1 cellular context compared by ENCODE assay signal in genomic region chr16:20805684-20806167, GRCh38.
TF ChIP-seq lines count a peak whose summit lies in the region.
"Not testable (repeated sequence)": the region's sequence is repeated elsewhere in the genome, so short reads cannot be mapped to it uniquely, and the experiment has no call there.

No MANE protein-coding gene starts in this region.

TF ChIP-seq in HepG2, 621 proteins besides CTCF, POLR2A, EP300 and RAD21 (continues in another document):
- peak; percentile 83; the same call in 1 of the 2 replicates for TF ChIP-seq MAF1 (CRISPR knock-in tag; IDR thresholded peaks at IDR 0.05; ENCODE audit: borderline replicate concordance)
- 0 out of 2 replicates have a peak, but pooled peaks have one; percentile 72 for TF ChIP-seq ZC3H4 (CRISPR knock-in tag; IDR thresholded peaks at IDR 0.05; ENCODE audit: borderline replicate concordance)
- TF ChIP-seq, protein P1, sequence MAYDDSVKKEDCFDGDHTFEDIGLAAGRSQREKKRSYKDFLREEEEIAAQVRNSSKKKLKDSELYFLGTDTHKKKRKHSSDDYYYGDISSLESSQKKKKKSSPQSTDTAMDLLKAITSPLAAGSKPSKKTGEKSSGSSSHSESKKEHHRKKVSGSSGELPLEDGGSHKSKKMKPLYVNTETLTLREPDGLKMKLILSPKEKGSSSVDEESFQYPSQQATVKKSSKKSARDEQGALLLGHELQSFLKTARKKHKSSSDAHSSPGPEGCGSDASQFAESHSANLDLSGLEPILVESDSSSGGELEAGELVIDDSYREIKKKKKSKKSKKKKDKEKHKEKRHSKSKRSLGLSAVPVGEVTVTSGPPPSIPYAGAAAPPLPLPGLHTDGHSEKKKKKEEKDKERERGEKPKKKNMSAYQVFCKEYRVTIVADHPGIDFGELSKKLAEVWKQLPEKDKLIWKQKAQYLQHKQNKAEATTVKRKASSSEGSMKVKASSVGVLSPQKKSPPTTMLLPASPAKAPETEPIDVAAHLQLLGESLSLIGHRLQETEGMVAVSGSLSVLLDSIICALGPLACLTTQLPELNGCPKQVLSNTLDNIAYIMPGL (CRISPR knock-in tag; IDR thresholded peaks at IDR 0.05; ENCODE audit: borderline replicate concordance in 1 of 2, low read depth in 1 of 2), result peak in 1 of 2 experiments; percentile 39; a peak in 1 of 4 replicates
- 0 out of 2 replicates have a peak, but pooled peaks have one; percentile 31 for TF ChIP-seq PLSCR1 (CRISPR knock-in tag; IDR thresholded peaks at IDR 0.05; ENCODE audit: borderline replicate concordance)
- TF ChIP-seq GFI1 (CRISPR knock-in tag; IDR thresholded peaks at IDR 0.05; ENCODE audit: borderline replicate concordance), result 0 out of 2 replicates have a peak, but pooled peaks have one; percentile 0
- TF ChIP-seq ZNF142 (CRISPR knock-in tag; IDR thresholded peaks at IDR 0.05), result peak; percentile 10; the same call in 1 of the 2 replicates
- TF ChIP-seq, protein P2, sequence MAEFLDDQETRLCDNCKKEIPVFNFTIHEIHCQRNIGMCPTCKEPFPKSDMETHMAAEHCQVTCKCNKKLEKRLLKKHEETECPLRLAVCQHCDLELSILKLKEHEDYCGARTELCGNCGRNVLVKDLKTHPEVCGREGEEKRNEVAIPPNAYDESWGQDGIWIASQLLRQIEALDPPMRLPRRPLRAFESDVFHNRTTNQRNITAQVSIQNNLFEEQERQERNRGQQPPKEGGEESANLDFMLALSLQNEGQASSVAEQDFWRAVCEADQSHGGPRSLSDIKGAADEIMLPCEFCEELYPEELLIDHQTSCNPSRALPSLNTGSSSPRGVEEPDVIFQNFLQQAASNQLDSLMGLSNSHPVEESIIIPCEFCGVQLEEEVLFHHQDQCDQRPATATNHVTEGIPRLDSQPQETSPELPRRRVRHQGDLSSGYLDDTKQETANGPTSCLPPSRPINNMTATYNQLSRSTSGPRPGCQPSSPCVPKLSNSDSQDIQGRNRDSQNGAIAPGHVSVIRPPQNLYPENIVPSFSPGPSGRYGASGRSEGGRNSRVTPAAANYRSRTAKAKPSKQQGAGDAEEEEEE (CRISPR knock-in tag; IDR thresholded peaks at IDR 0.05; ENCODE audit: borderline replicate concordance), result 0 out of 2 replicates have a peak, but pooled peaks have one; percentile 6
- 0 out of 2 replicates have a peak, but pooled peaks have one; percentile 78 for TF ChIP-seq NKX3-1 (CRISPR knock-in tag; IDR thresholded peaks at IDR 0.05)
- TF ChIP-seq, protein P3, sequence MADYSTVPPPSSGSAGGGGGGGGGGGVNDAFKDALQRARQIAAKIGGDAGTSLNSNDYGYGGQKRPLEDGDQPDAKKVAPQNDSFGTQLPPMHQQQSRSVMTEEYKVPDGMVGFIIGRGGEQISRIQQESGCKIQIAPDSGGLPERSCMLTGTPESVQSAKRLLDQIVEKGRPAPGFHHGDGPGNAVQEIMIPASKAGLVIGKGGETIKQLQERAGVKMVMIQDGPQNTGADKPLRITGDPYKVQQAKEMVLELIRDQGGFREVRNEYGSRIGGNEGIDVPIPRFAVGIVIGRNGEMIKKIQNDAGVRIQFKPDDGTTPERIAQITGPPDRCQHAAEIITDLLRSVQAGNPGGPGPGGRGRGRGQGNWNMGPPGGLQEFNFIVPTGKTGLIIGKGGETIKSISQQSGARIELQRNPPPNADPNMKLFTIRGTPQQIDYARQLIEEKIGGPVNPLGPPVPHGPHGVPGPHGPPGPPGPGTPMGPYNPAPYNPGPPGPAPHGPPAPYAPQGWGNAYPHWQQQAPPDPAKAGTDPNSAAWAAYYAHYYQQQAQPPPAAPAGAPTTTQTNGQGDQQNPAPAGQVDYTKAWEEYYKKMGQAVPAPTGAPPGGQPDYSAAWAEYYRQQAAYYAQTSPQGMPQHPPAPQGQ (CRISPR knock-in tag; IDR thresholded peaks at IDR 0.05; ENCODE audit: borderline replicate concordance), result peak; percentile 55; the same call in 1 of the 2 replicates
- TF ChIP-seq ZNF251 (CRISPR knock-in tag; IDR thresholded peaks at IDR 0.05), result peak; percentile 84; the same call in 1 of the 2 replicates
- TF ChIP-seq RFXAP (CRISPR knock-in tag; IDR thresholded peaks at IDR 0.05; ENCODE audit: borderline replicate concordance), result 0 out of 2 replicates have a peak, but pooled peaks have one; percentile 8
- 0 out of 2 replicates have a peak, but pooled peaks have one; percentile 6 for TF ChIP-seq SKIL (CRISPR knock-in tag; IDR thresholded peaks at IDR 0.05; ENCODE audit: borderline replicate concordance)
- peak; percentile 28; the same call in 1 of the 2 replicates for TF ChIP-seq ZNF432 (CRISPR knock-in tag; IDR thresholded peaks at IDR 0.05; ENCODE audit: borderline replicate concordance)
- TF ChIP-seq, protein P4, sequence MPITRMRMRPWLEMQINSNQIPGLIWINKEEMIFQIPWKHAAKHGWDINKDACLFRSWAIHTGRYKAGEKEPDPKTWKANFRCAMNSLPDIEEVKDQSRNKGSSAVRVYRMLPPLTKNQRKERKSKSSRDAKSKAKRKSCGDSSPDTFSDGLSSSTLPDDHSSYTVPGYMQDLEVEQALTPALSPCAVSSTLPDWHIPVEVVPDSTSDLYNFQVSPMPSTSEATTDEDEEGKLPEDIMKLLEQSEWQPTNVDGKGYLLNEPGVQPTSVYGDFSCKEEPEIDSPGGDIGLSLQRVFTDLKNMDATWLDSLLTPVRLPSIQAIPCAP (CRISPR knock-in tag; IDR thresholded peaks at IDR 0.05; ENCODE audit: low read depth), result peak; percentile 61; the same call in 1 of the 2 replicates
- TF ChIP-seq, protein P5, sequence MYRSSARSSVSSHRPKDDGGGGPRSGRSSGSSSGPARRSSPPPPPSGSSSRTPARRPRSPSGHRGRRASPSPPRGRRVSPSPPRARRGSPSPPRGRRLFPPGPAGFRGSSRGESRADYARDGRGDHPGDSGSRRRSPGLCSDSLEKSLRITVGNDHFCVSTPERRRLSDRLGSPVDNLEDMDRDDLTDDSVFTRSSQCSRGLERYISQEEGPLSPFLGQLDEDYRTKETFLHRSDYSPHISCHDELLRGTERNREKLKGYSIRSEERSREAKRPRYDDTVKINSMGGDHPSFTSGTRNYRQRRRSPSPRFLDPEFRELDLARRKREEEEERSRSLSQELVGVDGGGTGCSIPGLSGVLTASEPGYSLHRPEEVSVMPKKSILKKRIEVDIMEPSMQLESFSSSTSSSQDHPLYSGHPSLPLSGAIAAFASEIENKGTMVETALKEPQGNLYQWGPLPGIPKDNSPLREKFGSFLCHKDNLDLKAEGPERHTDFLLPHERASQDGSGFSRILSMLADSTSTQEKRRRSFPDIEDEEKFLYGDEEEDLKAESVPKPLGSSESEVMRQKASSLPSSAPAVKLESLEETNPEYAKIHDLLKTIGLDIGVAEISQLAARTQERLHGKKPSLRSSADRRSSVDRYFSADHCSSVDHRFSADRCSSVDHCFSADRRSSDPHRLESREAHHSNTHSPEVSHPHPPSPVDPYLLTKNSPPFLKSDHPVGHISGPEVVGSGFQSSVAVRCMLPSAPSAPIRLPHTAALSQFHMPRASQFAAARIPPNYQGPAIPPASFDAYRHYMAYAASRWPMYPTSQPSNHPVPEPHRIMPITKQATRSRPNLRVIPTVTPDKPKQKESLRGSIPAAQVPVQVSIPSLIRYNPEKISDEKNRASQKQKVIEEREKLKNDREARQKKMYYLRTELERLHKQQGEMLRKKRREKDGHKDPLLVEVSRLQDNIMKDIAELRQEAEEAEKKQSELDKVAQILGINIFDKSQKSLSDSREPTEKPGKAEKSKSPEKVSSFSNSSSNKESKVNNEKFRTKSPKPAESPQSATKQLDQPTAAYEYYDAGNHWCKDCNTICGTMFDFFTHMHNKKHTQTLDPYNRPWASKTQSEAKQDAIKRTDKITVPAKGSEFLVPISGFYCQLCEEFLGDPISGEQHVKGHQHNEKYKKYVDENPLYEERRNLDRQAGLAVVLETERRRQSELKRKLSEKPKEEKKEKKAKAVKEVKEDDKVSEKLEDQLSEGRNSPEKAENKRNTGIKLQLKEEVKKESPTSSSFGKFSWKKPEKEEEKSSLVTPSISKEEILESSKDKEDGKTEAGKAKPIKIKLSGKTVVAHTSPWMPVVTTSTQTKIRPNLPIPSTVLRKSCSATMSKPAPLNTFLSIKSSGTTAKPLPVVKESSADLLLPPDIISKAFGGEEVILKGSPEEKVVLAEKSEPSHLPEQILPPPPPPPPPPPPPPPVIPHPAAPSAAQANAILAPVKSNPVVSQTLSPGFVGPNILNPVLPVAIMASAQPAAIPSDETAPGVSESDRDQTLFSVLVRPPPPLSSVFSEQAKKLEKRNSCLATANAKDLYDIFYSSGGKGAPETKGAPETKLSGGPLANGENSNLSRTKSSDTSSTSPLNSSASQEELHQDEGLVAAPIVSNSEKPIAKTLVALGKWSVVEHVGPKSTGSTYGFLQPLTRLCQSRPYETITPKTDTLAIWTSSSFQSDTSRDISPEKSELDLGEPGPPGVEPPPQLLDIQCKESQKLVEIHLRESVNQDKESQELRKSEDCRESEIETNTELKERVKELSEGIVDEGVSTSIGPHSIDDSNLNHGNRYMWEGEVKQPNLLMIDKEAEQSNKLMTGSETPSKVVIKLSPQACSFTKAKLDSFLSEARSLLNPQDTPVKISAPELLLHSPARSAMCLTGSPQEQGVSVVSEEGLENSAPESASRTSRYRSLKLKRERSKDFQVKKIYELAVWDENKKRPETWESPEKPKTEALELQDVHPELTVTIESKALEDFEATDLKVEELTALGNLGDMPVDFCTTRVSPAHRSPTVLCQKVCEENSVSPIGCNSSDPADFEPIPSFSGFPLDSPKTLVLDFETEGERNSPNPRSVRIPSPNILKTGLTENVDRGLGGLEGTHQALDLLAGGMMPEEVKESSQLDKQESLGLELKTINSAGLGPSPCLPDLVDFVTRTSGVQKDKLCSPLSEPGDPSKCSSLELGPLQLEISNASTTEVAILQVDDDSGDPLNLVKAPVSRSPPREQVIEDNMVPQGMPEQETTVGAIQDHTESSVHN (CRISPR knock-in tag; IDR thresholded peaks at IDR 0.05), result 0 out of 2 replicates have a peak, but pooled peaks have one; percentile 50
- peak; percentile 33; the same call in 1 of the 2 replicates for TF ChIP-seq MED13 (CRISPR knock-in tag; IDR thresholded peaks at IDR 0.05)
- TF ChIP-seq PREB (CRISPR knock-in tag; IDR thresholded peaks at IDR 0.05), result peak; percentile 84; the same call in 1 of the 2 replicates
- 0 out of 2 replicates have a peak, but pooled peaks have one; percentile 3 for TF ChIP-seq FOXJ3 (CRISPR knock-in tag; IDR thresholded peaks at IDR 0.05; ENCODE audit: borderline replicate concordance)
- 0 out of 2 replicates have a peak, but pooled peaks have one; percentile 32 for TF ChIP-seq ZNF549 (CRISPR knock-in tag; IDR thresholded peaks at IDR 0.05)
- TF ChIP-seq ISX (CRISPR knock-in tag; conservative IDR thresholded peaks at IDR 0.05), result peak; percentile 80; the same call in 1 of the 2 replicates
- 0 out of 2 replicates have a peak, but pooled peaks have one; percentile 35 for TF ChIP-seq LCORL (IDR thresholded peaks at IDR 0.05)
- TF ChIP-seq LCORL (CRISPR knock-in tag; IDR thresholded peaks at IDR 0.05), result not testable (repeated sequence)
